In the genomic region with DNA sequence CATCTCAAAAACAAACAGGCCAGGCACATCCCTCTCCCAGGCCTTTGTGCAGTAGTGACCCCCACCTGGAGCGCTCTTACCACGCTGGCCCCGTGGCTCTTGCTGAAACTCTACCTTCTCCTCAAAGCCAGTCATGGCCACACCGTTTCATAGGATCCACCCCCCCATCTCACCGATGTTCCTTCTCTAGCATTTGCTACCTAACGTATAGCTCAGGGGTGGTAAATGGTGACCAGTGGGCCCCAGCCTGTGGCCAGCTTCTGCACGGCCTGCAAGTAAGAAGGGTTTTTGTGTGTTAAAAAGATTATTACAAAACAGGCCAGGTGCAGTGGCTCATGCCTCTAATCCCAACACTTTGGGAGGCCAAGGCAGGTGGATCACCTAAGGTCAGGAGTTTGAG, we compare ENCODE assay signal across 18 cellular contexts. TPM values are rescaled to one million over a fixed set of nuclear protein-coding genes. Genes with fewer than 3 reads are reported as not detected.
DNase-seq lines count a peak whose midpoint lies in the region; ATAC-seq, FAIRE-seq and TF ChIP-seq lines count a peak whose summit lies in the region.
"Had no signal": no experiment of that assay in that cellular context is flagged by ENCODE, and none has a peak within 500 bp of the region (broad histone marks: within the 10 kb centered on the region; RNA-seq: fewer than 3 reads in every experiment).

No MANE protein-coding gene starts in this region.

- no CpG with 5 or more reads among the region's 7 CpGs for WGBS in H9 (ENCODE audit: extremely low coverage, insufficient read length, low lambda C conversion rate)

- no peak overlapping the region for H3K56ac ChIP-seq in H9 (ENCODE audit: insufficient read length, low read depth, low read length)

- no peaks in the 10 kb centered on the region for H3K9me3 ChIP-seq in H9 (ENCODE audit: control insufficient read depth, low read depth, low read length)
- no peaks in the 10 kb centered on the region for H3K9me3 ChIP-seq in kidney (ENCODE audit: control insufficient read depth in 1 of 2, low read length in 2 of 2)
- H3K9me3 ChIP-seq in MG63 = no peaks in the 10 kb centered on the region
- H3K9me3 ChIP-seq: BE2C had no signal

- intact Hi-C loops in kidney (cut with DNase I) = no loop called here

- H4K20me1 ChIP-seq in H9 (ENCODE audit: control insufficient read depth, insufficient read depth, insufficient read length) = no peaks in the 10 kb centered on the region

- H2BK12ac ChIP-seq in H9 (ENCODE audit: insufficient read length, low read depth, low read length) = no peak overlapping the region

- peak overlapping the region; percentile 57 for H3K27ac Mint-ChIP-seq in activated naive CD8-positive, alpha-beta T cell treated with anti-CD3 and anti-CD28 coated beads, Interleukin-2, amount 10 ng/mL, durations not matched to agents 7 days and 5 days
- no peak overlapping the region for H3K27ac Mint-ChIP-seq in activated naive CD8-positive, alpha-beta T cell treated with anti-CD3 and anti-CD28 coated beads, Interleukin-2, amount 50 U/mL, for 24 hours
- H3K27ac Mint-ChIP-seq in H9 = peak overlapping the region in 2 of 3 experiments; percentile 73 to 80; a peak in 3 of 7 replicates
- H3K27ac Mint-ChIP-seq in stimulated activated memory B cell treated with anti-CD40 and anti-IgM and Interleukin-4, amounts not matched to agents 10 μg/mL and 1 μg/mL and 100 μg/mL, for 72 hours = peak overlapping the region; percentile 23
- H3K27ac Mint-ChIP-seq: GM23338 had no signal

- H3K36me3 Mint-ChIP-seq in activated naive CD8-positive, alpha-beta T cell treated with anti-CD3 and anti-CD28 coated beads, Interleukin-2, amount 10 ng/mL, durations not matched to agents 7 days and 5 days = no peaks in the 10 kb centered on the region
- H3K36me3 Mint-ChIP-seq in activated naive CD8-positive, alpha-beta T cell treated with anti-CD3 and anti-CD28 coated beads, Interleukin-2, amount 50 U/mL, for 24 hours (ENCODE audit: low read depth) = no peaks in the 10 kb centered on the region
- H3K36me3 Mint-ChIP-seq in H9 (ENCODE audit: insufficient read depth in 1 of 3, low read depth in 3 of 3) = no peaks in the 10 kb centered on the region
- H3K36me3 Mint-ChIP-seq in stimulated activated memory B cell treated with anti-CD40 and anti-IgM and Interleukin-4, amounts not matched to agents 10 μg/mL and 1 μg/mL and 100 μg/mL, for 72 hours = peaks cover 6% of the 10 kb centered on the region

- H3K23me2 ChIP-seq in H9 (ENCODE audit: insufficient read length, low read depth, low read length, poor library complexity, severe bottlenecking) = no peaks in the 10 kb centered on the region

- H3K27ac ChIP-seq in H9 (ENCODE audit: insufficient read length, low read depth, low read length) (no peak overlapping the region), kidney (ENCODE audit: low read depth in 2 of 2, low read length in 2 of 2) (no peak overlapping the region)

- no peak overlapping the region for H3T11ph ChIP-seq in H9 (ENCODE audit: low read length)

- H4K5ac ChIP-seq in H9 (ENCODE audit: insufficient read length, low read depth, low read length) = no peak overlapping the region

- H3K9ac ChIP-seq in H9 (ENCODE audit: extremely low read depth, insufficient read length, low read length) (no peak overlapping the region), kidney (ENCODE audit: low read length in 2 of 2) (no peak overlapping the region)

- H3K23ac ChIP-seq in H9 (ENCODE audit: insufficient read length, low read depth, low read length) = no peak overlapping the region

- no peak overlapping the region for H2BK120ac ChIP-seq in H9 (ENCODE audit: low read depth, low read length, poor library complexity, severe bottlenecking)

- H3K79me1 ChIP-seq in H9 (ENCODE audit: insufficient read depth, low read depth, low read length, poor library complexity, severe bottlenecking) = no peaks in the 10 kb centered on the region

- H3K36me3 ChIP-seq in kidney (ENCODE audit: control insufficient read depth in 1 of 2, insufficient read depth in 2 of 2, low read length in 2 of 2) (no peaks in the 10 kb centered on the region), MG63 (no peaks in the 10 kb centered on the region)
- H3K36me3 ChIP-seq: BE2C had no signal

- POLR2A ChIA-PET in activated naive CD8-positive, alpha-beta T cell treated with anti-CD3 and anti-CD28 coated beads, Interleukin-2, amount 10 ng/mL, durations not matched to agents 7 days and 5 days (lab: Charles Lee) = interaction anchor here (0.7 to 2.0 kb wide), 2 partner anchors 56 to 133 kb away, joined by 4 to 11 read pairs; a partner anchor contains a TSS

- no peaks in the 10 kb centered on the region for H3K27me3 Mint-ChIP-seq in activated naive CD8-positive, alpha-beta T cell treated with anti-CD3 and anti-CD28 coated beads, Interleukin-2, amount 10 ng/mL, durations not matched to agents 7 days and 5 days
- peaks cover 2% of the 10 kb centered on the region for H3K27me3 Mint-ChIP-seq in activated naive CD8-positive, alpha-beta T cell treated with anti-CD3 and anti-CD28 coated beads, Interleukin-2, amount 50 U/mL, for 24 hours
- peaks cover 8% of the 10 kb centered on the region for H3K27me3 Mint-ChIP-seq in H9 (ENCODE audit: low read depth)
- H3K27me3 Mint-ChIP-seq in stimulated activated memory B cell treated with anti-CD40 and anti-IgM and Interleukin-4, amounts not matched to agents 10 μg/mL and 1 μg/mL and 100 μg/mL, for 72 hours = peaks cover 22% of the 10 kb centered on the region

- H3K4ac ChIP-seq in H9 (ENCODE audit: low read depth, low read length) = no peak overlapping the region

- TF ChIP-seq CTCF in H9 (conservative IDR thresholded peaks at IDR 0.05) (no peak), kidney (IDR thresholded peaks at IDR 0.05; ENCODE audit: borderline replicate concordance, extremely low read depth, insufficient read depth) (no peak)

- H3K14ac ChIP-seq in H9 (ENCODE audit: insufficient read depth, low read length) = no peak overlapping the region

- no peaks in the 10 kb centered on the region for H3K9me3 Mint-ChIP-seq in activated naive CD8-positive, alpha-beta T cell treated with anti-CD3 and anti-CD28 coated beads, Interleukin-2, amount 10 ng/mL, durations not matched to agents 7 days and 5 days
- no peaks in the 10 kb centered on the region for H3K9me3 Mint-ChIP-seq in activated naive CD8-positive, alpha-beta T cell treated with anti-CD3 and anti-CD28 coated beads, Interleukin-2, amount 50 U/mL, for 24 hours
- no peaks in the 10 kb centered on the region for H3K9me3 Mint-ChIP-seq in H9
- no peaks in the 10 kb centered on the region for H3K9me3 Mint-ChIP-seq in stimulated activated memory B cell treated with anti-CD40 and anti-IgM and Interleukin-4, amounts not matched to agents 10 μg/mL and 1 μg/mL and 100 μg/mL, for 72 hours
- H3K9me3 Mint-ChIP-seq: GM23338 had no signal

- H3K27me3 ChIP-seq in H9 (ENCODE audit: insufficient read depth, low read length) (no peaks in the 10 kb centered on the region), MG63 (no peaks in the 10 kb centered on the region)
- H3K27me3 ChIP-seq: BE2C had no signal

- peaks cover 11% of the 10 kb centered on the region for H3K4me1 Mint-ChIP-seq in activated naive CD8-positive, alpha-beta T cell treated with anti-CD3 and anti-CD28 coated beads, Interleukin-2, amount 10 ng/mL, durations not matched to agents 7 days and 5 days
- H3K4me1 Mint-ChIP-seq in activated naive CD8-positive, alpha-beta T cell treated with anti-CD3 and anti-CD28 coated beads, Interleukin-2, amount 50 U/mL, for 24 hours = peaks cover 2% of the 10 kb centered on the region
- H3K4me1 Mint-ChIP-seq in H9 = peaks cover 30 to 41% of the 10 kb centered on the region in 2 experiments
- H3K4me1 Mint-ChIP-seq in stimulated activated memory B cell treated with anti-CD40 and anti-IgM and Interleukin-4, amounts not matched to agents 10 μg/mL and 1 μg/mL and 100 μg/mL, for 72 hours = peaks cover 14% of the 10 kb centered on the region

- H2BK15ac ChIP-seq in H9 (ENCODE audit: low read depth, low read length) = no peak overlapping the region

- ATAC-seq in activated naive CD8-positive, alpha-beta T cell treated with anti-CD3 and anti-CD28 coated beads, Interleukin-2, amount 10 ng/mL, durations not matched to agents 7 days and 5 days (ENCODE audit: low read depth) = no peak
- no peak for ATAC-seq in activated naive CD8-positive, alpha-beta T cell treated with anti-CD3 and anti-CD28 coated beads, Interleukin-2, amount 50 U/mL, for 24 hours
- no peak for ATAC-seq in stimulated activated memory B cell treated with anti-CD40 and anti-IgM and Interleukin-4, amounts not matched to agents 10 μg/mL and 1 μg/mL and 100 μg/mL, for 72 hours
- no peak for ATAC-seq in GM19463 (IDR thresholded peaks at IDR 0.05; ENCODE audit: unreplicated experiment)
- ATAC-seq: GM12878, HCT116, Panc1 had no signal

- H2BK20ac ChIP-seq in H9 (ENCODE audit: low read depth, low read length, poor library complexity, severe bottlenecking) = no peak overlapping the region

- no peaks in the 10 kb centered on the region for H3K79me2 ChIP-seq in H9 (ENCODE audit: insufficient read depth, low read length)

- no peak overlapping the region for H3K4me3 ChIP-seq in kidney (ENCODE audit: low read length in 2 of 2)
- no peak overlapping the region for H3K4me3 ChIP-seq in MG63
- H3K4me3 ChIP-seq: GM12878, GM23338 had no signal

- H3K4me1 ChIP-seq in H9 (ENCODE audit: insufficient read depth, low read length) (no peaks in the 10 kb centered on the region; the same call in 1 of the 2 replicates), kidney (ENCODE audit: control insufficient read depth in 1 of 2, insufficient read depth in 1 of 2, low read depth in 1 of 2, low read length in 2 of 2) (peaks cover 0 to 6% of the 10 kb centered on the region in 2 donors)
- H3K4me1 ChIP-seq: BE2C had no signal

- H2BK5ac ChIP-seq in H9 (ENCODE audit: insufficient read length, low read length) = no peak overlapping the region

- no peak overlapping the region for H3K4me3 Mint-ChIP-seq in activated naive CD8-positive, alpha-beta T cell treated with anti-CD3 and anti-CD28 coated beads, Interleukin-2, amount 10 ng/mL, durations not matched to agents 7 days and 5 days
- no peak overlapping the region for H3K4me3 Mint-ChIP-seq in activated naive CD8-positive, alpha-beta T cell treated with anti-CD3 and anti-CD28 coated beads, Interleukin-2, amount 50 U/mL, for 24 hours
- no peak overlapping the region for H3K4me3 Mint-ChIP-seq in H9
- no peak overlapping the region for H3K4me3 Mint-ChIP-seq in stimulated activated memory B cell treated with anti-CD40 and anti-IgM and Interleukin-4, amounts not matched to agents 10 μg/mL and 1 μg/mL and 100 μg/mL, for 72 hours
- H3K4me3 Mint-ChIP-seq: GM23338 had no signal

- H3K4me2 ChIP-seq in H9 (ENCODE audit: insufficient read depth, insufficient read length, low read length) = no peak overlapping the region
- H3K4me2 ChIP-seq: GM23338 had no signal

- H3K18ac ChIP-seq in H9 (ENCODE audit: insufficient read length, low read depth, low read length) = no peak overlapping the region

- H4K91ac ChIP-seq in H9 (ENCODE audit: insufficient read length, low read depth, low read length) = no peak overlapping the region

- no peak overlapping the region for H2AK5ac ChIP-seq in H9 (ENCODE audit: insufficient read length, low read length)

- DNase-seq in activated naive CD8-positive, alpha-beta T cell treated with anti-CD3 and anti-CD28 coated beads, Interleukin-2, amount 10 ng/mL, durations not matched to agents 7 days and 5 days = no peak
- DNase-seq in activated naive CD8-positive, alpha-beta T cell treated with anti-CD3 and anti-CD28 coated beads, Interleukin-2, amount 50 U/mL, for 24 hours = no peak
- DNase-seq in H9 (no peak), kidney (peak; percentile 51), MG63 (no peak)
- DNase-seq: BE2C, KG1, NCI-H1092 treated with DMSO at 0.1 percent for 48 hours, NCI-H146, NCI-H345, NCI-H524 had no signal

- H2AFZ ChIP-seq in H9 (ENCODE audit: low read length) = no peak overlapping the region
- H2AFZ ChIP-seq: GM23338 had no signal

- no peak for FAIRE-seq in kidney (lab: Jason Lieb, UNC)
- FAIRE-seq: GM12878, HTR-8/SVneo had no signal

- H4K8ac ChIP-seq in H9 (replicated peaks; ENCODE audit: insufficient read length, low read depth, low read length) = no peak overlapping the region

RNA-seq across cellular contexts. Expression of a gene that starts 43.8 kb away (rescaled TPM):
- 10 to 100 TPM; 89.8 to 93.0 TPM for total RNA-seq in activated naive CD8-positive, alpha-beta T cell treated with anti-CD3 and anti-CD28 coated beads, Interleukin-2, amount 10 ng/mL, durations not matched to agents 7 days and 5 days
- total RNA-seq in H9 (2021) (55.7 and 57.6 TPM in 2 replicates), kidney (4.6 TPM)
- 5.2 TPM for polyA plus RNA-seq in kidney (ENCODE audit: insufficient read depth, low read depth, low replicate concordance)
- 25.8 and 27.4 TPM in 2 replicates for total RNA-seq in MG63 (2014; rRNA removed; shearing (Covaris generic); ENCODE audit: low replicate concordance)
